In genomic region chrX:82658492-82658891, GRCh38 we compare ENCODE assay signal across 19 cellular contexts.
"Had no signal": no experiment of that assay in that cellular context is flagged by ENCODE, and none has a peak within 500 bp of the region (broad histone marks: within the 10 kb centered on the region; RNA-seq: fewer than 3 reads in every experiment).

No MANE protein-coding gene starts in this region.

- H3K36me3 ChIP-seq: adrenal gland, MG63, SJSA1 had no signal

- DNase-seq: activated CD4-positive, alpha-beta T cell treated with anti-CD3 and anti-CD28 coated beads for 4 hours; activated CD8-positive, alpha-beta memory T cell treated with anti-CD3 and anti-CD28 coated beads, Interleukin-2, amount 50 U/mL, for 4 hours; activated CD8-positive, alpha-beta T cell treated with anti-CD3 and anti-CD28 coated beads for 36 hours; activated naive CD4-positive, alpha-beta T cell treated with anti-CD3 and anti-CD28 coated beads, Interleukin-2, amount 50 U/mL, for 16 hours; activated naive CD8-positive, alpha-beta T cell treated with anti-CD3 and anti-CD28 coated beads, Interleukin-2, amount 10 ng/mL, durations not matched to agents 7 days and 5 days; activated T-cell treated with anti-CD3 and anti-CD28 coated beads, Interleukin-2, amount 50 U/mL, for 72 hours; adrenal gland; anterior cingulate cortex; cerebellar nuclear complex; MG63; MV-4-11; NCI-H1092 treated with DMSO at 0.1 percent for 48 hours; NCI-H2029; NCI-H446; NCI-H524; PC-3; SHP77 had no signal

- H3K9me3 ChIP-seq: adrenal gland, MG63, SJSA1 had no signal

- H3K27ac ChIP-seq: adrenal gland, SJSA1 had no signal

- H3K27me3 ChIP-seq: adrenal gland, MG63, SJSA1 had no signal

- H3K4me3 ChIP-seq: adrenal gland, MG63, SJSA1 had no signal

- ATAC-seq: activated CD4-positive, CD25-positive, alpha-beta regulatory T cell treated with anti-CD3 and anti-CD28 coated beads, Interleukin-2, amount 50 U/mL, for 24 hours; activated CD8-positive, alpha-beta T cell treated with anti-CD3 and anti-CD28 coated beads for 36 hours; activated T-cell treated with anti-CD3 and anti-CD28 coated beads, Interleukin-2, amount 50 U/mL, for 72 hours; PC-3 had no signal
